Comparison of ENCODE assay signal across 10 cellular contexts in the genomic region with DNA sequence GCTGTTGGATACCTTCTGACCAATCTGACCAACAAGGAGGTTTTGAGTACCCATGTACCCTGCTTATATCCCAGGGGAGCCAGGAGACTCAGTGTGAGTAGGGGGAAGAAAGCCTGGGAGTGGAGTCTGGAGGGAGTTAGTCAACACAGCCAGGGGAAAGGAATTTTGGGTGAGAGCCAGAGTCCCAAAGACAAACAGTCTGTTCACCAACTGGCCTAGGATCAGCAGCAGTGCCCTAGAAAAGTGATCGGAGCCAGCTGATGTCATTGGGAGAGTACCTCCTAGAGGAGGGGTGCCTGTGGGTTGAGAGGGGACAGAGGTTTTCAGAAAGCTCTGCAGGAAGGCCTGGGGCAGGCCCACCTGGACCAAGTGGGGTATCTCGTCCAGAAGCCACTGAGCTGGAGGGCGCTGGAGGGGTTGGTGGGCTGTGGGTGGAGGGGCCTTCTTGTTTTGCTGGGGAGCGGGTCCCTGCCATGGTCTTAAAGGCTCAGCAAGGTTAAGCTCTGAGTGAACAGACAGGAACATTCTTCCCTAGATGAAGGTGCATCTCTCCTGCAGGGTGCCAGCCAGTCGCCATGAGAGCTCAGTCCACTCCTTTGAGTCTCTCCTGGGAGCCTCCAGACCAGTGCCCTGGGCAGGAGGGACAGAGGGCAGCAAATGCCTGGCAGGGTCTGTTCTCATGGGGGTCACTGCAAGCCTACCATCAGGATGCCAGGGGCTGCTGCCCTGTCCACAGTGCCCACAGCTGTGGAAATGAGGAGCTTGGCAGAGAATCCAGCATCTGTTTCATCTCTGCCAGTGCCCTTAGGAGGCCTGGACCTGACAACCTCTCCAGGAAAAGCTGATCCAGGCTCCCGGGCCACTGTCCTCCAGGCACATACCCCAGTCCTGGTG.
DNase-seq lines count a peak whose midpoint lies in the region; ATAC-seq, FAIRE-seq and TF ChIP-seq lines count a peak whose summit lies in the region.
"Had no signal": no experiment of that assay in that cellular context is flagged by ENCODE, and none has a peak within 500 bp of the region (broad histone marks: within the 10 kb centered on the region; RNA-seq: fewer than 3 reads in every experiment).

No MANE protein-coding gene starts in this region.

- no peak for DNase-seq in GM23338 (ENCODE audit: low spot score)
- DNase-seq in adipocyte (ENCODE audit: low read depth) = peak; percentile 75
- no peak for DNase-seq in left ventricle myocardium superior
- no peak for DNase-seq in D721Med (ENCODE audit: insufficient read length, low spot score)
- DNase-seq in inferior parietal cortex (ENCODE audit: extremely low spot score) = no peak
- DNase-seq: RPMI8226 had no signal

- H3K4me3 Mint-ChIP-seq in GM23338 = no peak overlapping the region
- H3K4me3 Mint-ChIP-seq in stimulated activated memory B cell treated with anti-CD40 and anti-IgM and Interleukin-4, amounts not matched to agents 10 μg/mL and 1 μg/mL and 100 μg/mL, for 72 hours = no peak overlapping the region
- H3K4me3 Mint-ChIP-seq: activated naive CD8-positive, alpha-beta T cell had no signal

- peaks cover 29% of the 10 kb centered on the region for H3K79me2 ChIP-seq in GM23338 (replicated peaks; ENCODE audit: insufficient read depth)

- no peak overlapping the region for H2AFZ ChIP-seq in GM23338

- intact Hi-C loops in left ventricle myocardium superior (cut with micrococcal nuclease) = no loop called here

- H3K9me3 Mint-ChIP-seq in GM23338 = peaks cover 8% of the 10 kb centered on the region
- H3K9me3 Mint-ChIP-seq in stimulated activated memory B cell treated with anti-CD40 and anti-IgM and Interleukin-4, amounts not matched to agents 10 μg/mL and 1 μg/mL and 100 μg/mL, for 72 hours = peaks cover 5% of the 10 kb centered on the region

- H3K27ac ChIP-seq in GM23338 (ENCODE audit: low read depth) = no peak overlapping the region

- H3K4me3 ChIP-seq in GM23338 = no peak overlapping the region
- no peak overlapping the region for H3K4me3 ChIP-seq in adipocyte (ENCODE audit: low read length)

- H3F3A ChIP-seq in GM23338 (replicated peaks; ENCODE audit: low read depth) = no peaks in the 10 kb centered on the region

- no peak for FAIRE-seq in D721Med (lab: Jason Lieb, UNC)

- no peaks in the 10 kb centered on the region for H3K27me3 ChIP-seq in GM23338 (ENCODE audit: insufficient read depth)
- no peaks in the 10 kb centered on the region for H3K27me3 ChIP-seq in adipocyte (replicated peaks; ENCODE audit: control insufficient read depth, insufficient read depth, low read length)

- H4K20me1 ChIP-seq in GM23338 (replicated peaks; ENCODE audit: insufficient read depth) = peaks cover 6% of the 10 kb centered on the region

- H3K4me2 ChIP-seq in GM23338 = no peak overlapping the region

- peaks cover 5% of the 10 kb centered on the region for H3K4me1 Mint-ChIP-seq in GM23338
- H3K4me1 Mint-ChIP-seq in stimulated activated memory B cell treated with anti-CD40 and anti-IgM and Interleukin-4, amounts not matched to agents 10 μg/mL and 1 μg/mL and 100 μg/mL, for 72 hours = peaks cover 26% of the 10 kb centered on the region

- H3K4me1 ChIP-seq in GM23338 (ENCODE audit: insufficient read depth) = no peaks in the 10 kb centered on the region
- H3K4me1 ChIP-seq in adipocyte (ENCODE audit: control insufficient read depth, insufficient read depth, low read length) = peaks cover 14% of the 10 kb centered on the region

- TF ChIP-seq CTCF in GM23338 (conservative IDR thresholded peaks at IDR 0.05; ENCODE audit: low read depth in 2 of 2) = no peak
- TF ChIP-seq CTCF in D721Med (IDR thresholded peaks at IDR 0.05; ENCODE audit: insufficient read depth, missing control alignments) = no peak

- no peak overlapping the region for H3K9ac ChIP-seq in adipocyte (ENCODE audit: low read length)

- ATAC-seq in GM23338 (no peak), left ventricle myocardium superior (peak; percentile 87), HG02870 (IDR thresholded peaks at IDR 0.05; ENCODE audit: unreplicated experiment) (no peak), GM21515 (IDR thresholded peaks at IDR 0.05; ENCODE audit: unreplicated experiment) (no peak)
- ATAC-seq in stimulated activated memory B cell treated with anti-CD40 and anti-IgM and Interleukin-4, amounts not matched to agents 10 μg/mL and 1 μg/mL and 100 μg/mL, for 72 hours = no peak

- H3K9me2 ChIP-seq in GM23338 (ENCODE audit: insufficient read depth) = no peaks in the 10 kb centered on the region; the same call in 1 of the 2 replicates

- peaks cover 6% of the 10 kb centered on the region for H3K27me3 Mint-ChIP-seq in GM23338 (ENCODE audit: insufficient read depth, low read depth, poor library complexity)
- H3K27me3 Mint-ChIP-seq in stimulated activated memory B cell treated with anti-CD40 and anti-IgM and Interleukin-4, amounts not matched to agents 10 μg/mL and 1 μg/mL and 100 μg/mL, for 72 hours = no peaks in the 10 kb centered on the region
- H3K27me3 Mint-ChIP-seq: activated naive CD8-positive, alpha-beta T cell had no signal

- H3K27ac Mint-ChIP-seq in GM23338 = peak overlapping the region; percentile 39; the same call in 1 of the 2 replicates
- peak overlapping the region; percentile 22 for H3K27ac Mint-ChIP-seq in stimulated activated memory B cell treated with anti-CD40 and anti-IgM and Interleukin-4, amounts not matched to agents 10 μg/mL and 1 μg/mL and 100 μg/mL, for 72 hours
- H3K27ac Mint-ChIP-seq: activated naive CD8-positive, alpha-beta T cell had no signal

- peaks cover 6% of the 10 kb centered on the region for H3K9me3 ChIP-seq in adipocyte (ENCODE audit: control insufficient read depth, low read length)

- H3K36me3 ChIP-seq in GM23338 (ENCODE audit: insufficient read depth) (no peaks in the 10 kb centered on the region), adipocyte (ENCODE audit: control insufficient read depth, insufficient read depth, low read length, severe bottlenecking) (peaks cover 11% of the 10 kb centered on the region)

- peaks cover 35% of the 10 kb centered on the region for H3K36me3 Mint-ChIP-seq in GM23338 (ENCODE audit: low read depth)
- H3K36me3 Mint-ChIP-seq in stimulated activated memory B cell treated with anti-CD40 and anti-IgM and Interleukin-4, amounts not matched to agents 10 μg/mL and 1 μg/mL and 100 μg/mL, for 72 hours = peaks cover 71% of the 10 kb centered on the region

TF ChIP-seq in GM23338, 12 proteins besides CTCF, POLR2A, EP300 and RAD21 (continues in another document):
- TF ChIP-seq EZH2 (IDR thresholded peaks at IDR 0.05; ENCODE audit: low read depth, unreplicated experiment) (no peak), POLR2AphosphoS5 (IDR thresholded peaks at IDR 0.05; ENCODE audit: low read depth) (no peak), EZH2phosphoT487 (IDR thresholded peaks at IDR 0.05; ENCODE audit: unreplicated experiment) (no peak)
- TF ChIP-seq, protein P1, sequence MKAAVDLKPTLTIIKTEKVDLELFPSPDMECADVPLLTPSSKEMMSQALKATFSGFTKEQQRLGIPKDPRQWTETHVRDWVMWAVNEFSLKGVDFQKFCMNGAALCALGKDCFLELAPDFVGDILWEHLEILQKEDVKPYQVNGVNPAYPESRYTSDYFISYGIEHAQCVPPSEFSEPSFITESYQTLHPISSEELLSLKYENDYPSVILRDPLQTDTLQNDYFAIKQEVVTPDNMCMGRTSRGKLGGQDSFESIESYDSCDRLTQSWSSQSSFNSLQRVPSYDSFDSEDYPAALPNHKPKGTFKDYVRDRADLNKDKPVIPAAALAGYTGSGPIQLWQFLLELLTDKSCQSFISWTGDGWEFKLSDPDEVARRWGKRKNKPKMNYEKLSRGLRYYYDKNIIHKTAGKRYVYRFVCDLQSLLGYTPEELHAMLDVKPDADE (IDR thresholded peaks at IDR 0.05) = no peak
- TF ChIP-seq, protein P2, sequence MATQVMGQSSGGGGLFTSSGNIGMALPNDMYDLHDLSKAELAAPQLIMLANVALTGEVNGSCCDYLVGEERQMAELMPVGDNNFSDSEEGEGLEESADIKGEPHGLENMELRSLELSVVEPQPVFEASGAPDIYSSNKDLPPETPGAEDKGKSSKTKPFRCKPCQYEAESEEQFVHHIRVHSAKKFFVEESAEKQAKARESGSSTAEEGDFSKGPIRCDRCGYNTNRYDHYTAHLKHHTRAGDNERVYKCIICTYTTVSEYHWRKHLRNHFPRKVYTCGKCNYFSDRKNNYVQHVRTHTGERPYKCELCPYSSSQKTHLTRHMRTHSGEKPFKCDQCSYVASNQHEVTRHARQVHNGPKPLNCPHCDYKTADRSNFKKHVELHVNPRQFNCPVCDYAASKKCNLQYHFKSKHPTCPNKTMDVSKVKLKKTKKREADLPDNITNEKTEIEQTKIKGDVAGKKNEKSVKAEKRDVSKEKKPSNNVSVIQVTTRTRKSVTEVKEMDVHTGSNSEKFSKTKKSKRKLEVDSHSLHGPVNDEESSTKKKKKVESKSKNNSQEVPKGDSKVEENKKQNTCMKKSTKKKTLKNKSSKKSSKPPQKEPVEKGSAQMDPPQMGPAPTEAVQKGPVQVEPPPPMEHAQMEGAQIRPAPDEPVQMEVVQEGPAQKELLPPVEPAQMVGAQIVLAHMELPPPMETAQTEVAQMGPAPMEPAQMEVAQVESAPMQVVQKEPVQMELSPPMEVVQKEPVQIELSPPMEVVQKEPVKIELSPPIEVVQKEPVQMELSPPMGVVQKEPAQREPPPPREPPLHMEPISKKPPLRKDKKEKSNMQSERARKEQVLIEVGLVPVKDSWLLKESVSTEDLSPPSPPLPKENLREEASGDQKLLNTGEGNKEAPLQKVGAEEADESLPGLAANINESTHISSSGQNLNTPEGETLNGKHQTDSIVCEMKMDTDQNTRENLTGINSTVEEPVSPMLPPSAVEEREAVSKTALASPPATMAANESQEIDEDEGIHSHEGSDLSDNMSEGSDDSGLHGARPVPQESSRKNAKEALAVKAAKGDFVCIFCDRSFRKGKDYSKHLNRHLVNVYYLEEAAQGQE (IDR thresholded peaks at IDR 0.05; ENCODE audit: unreplicated experiment) = no peak
